ENCODE assay signal across 1 cellular context in the genomic region with DNA sequence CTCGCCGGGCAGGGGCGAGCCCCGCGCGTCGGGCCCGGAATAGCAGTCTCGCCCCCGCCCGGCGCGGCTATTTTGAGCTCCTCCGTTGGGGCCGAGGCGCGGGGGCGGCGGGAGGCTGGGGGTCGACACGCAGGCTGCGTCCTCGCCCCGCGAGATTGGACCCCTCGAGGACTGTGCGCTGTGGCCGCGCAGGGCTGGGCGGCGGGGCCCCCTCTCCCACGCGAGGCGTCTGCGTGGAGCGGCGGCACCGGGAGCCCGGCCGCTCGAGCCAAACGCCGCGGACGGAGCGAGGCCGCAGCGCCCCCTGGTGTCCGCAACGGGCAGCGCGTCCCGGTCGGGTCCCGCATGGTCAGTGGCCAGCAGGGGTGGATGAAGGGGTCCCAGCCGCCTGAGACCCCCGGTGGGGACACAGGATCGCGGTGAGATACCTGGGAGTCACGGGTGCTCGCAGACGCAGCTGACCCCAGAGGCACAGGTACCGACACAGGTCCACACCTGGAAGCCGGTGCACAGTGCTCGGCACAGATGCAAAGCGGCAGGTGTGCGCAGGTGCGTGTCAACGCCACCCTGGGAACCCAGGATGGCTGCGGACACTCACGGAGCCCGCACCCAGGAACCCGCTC.
TF ChIP-seq lines count a peak whose summit lies in the region.

No MANE protein-coding gene starts in this region.

TF ChIP-seq in A549, 52 proteins besides CTCF, POLR2A, EP300 and RAD21 (continued from another document):
- TF ChIP-seq, protein P1, sequence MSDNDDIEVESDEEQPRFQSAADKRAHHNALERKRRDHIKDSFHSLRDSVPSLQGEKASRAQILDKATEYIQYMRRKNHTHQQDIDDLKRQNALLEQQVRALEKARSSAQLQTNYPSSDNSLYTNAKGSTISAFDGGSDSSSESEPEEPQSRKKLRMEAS (IDR thresholded peaks at IDR 0.05) = 0 out of 2 replicates have a peak, but pooled peaks have one; percentile 32
- TF ChIP-seq RFX5 (IDR thresholded peaks at IDR 0.05) (no peak), CBX2 (IDR thresholded peaks at IDR 0.05; ENCODE audit: borderline replicate concordance, low read depth) (no peak), NFE2L2 (conservative IDR thresholded peaks at IDR 0.05; ENCODE audit: low read length) (no peak), MAZ (IDR thresholded peaks at IDR 0.05; ENCODE audit: borderline replicate concordance, low read depth, low read length) (no peak), FOXS1 (CRISPR knock-in tag; IDR thresholded peaks at IDR 0.05) (no peak), CBX8 (IDR thresholded peaks at IDR 0.05) (no peak), NPAS2 (CRISPR knock-in tag; IDR thresholded peaks at IDR 0.05; ENCODE audit: borderline replicate concordance) (no peak), NR3C1 (IDR thresholded peaks at IDR 0.05) (no peak)
